Comparison of ENCODE assay signal across 22 cellular contexts in genomic region chr3:195609229-195609628, GRCh38. TPM values are rescaled to one million over a fixed set of nuclear protein-coding genes. Genes with fewer than 3 reads are reported as not detected.
A peak's percentile ranks its signal among the peaks of the same experiment; 100 is the strongest.
DNase-seq lines count a peak whose midpoint lies in the region; ATAC-seq and TF ChIP-seq lines count a peak whose summit lies in the region.
"Had no signal": no experiment of that assay in that cellular context is flagged by ENCODE, and none has a peak within 500 bp of the region (broad histone marks: within the 10 kb centered on the region; RNA-seq: fewer than 3 reads in every experiment).

No MANE protein-coding gene starts in this region.

- no peak for TF ChIP-seq CTCF in activated CD8-positive, alpha-beta T cell treated with anti-CD3 and anti-CD28 coated beads for 36 hours (IDR thresholded peaks at IDR 0.05)
- no peak for TF ChIP-seq CTCF in coronary artery (IDR thresholded peaks at IDR 0.05)

- no peaks in the 10 kb centered on the region for H3K27me3 Mint-ChIP-seq in activated T-cell treated with anti-CD3 and anti-CD28 coated beads, Interleukin-2, amount 50 U/mL, for 24 hours
- no peaks in the 10 kb centered on the region for H3K27me3 Mint-ChIP-seq in activated CD8-positive, alpha-beta T cell treated with anti-CD3 and anti-CD28 coated beads for 36 hours
- no peaks in the 10 kb centered on the region for H3K27me3 Mint-ChIP-seq in stimulated activated naive CD8-positive, alpha-beta T cell treated with anti-CD3 and anti-CD28 coated beads, Interleukin-15, Interleukin-2, amounts not matched to agents 100 ng/mL and 50 ng/mL, for 24 hours
- H3K27me3 Mint-ChIP-seq: progenitor cell of endocrine pancreas had no signal

- POLR2A ChIA-PET in activated CD8-positive, alpha-beta T cell treated with anti-CD3 and anti-CD28 coated beads for 36 hours (lab: Charles Lee): interaction anchor here (1.0 to 1.6 kb wide), 3 partner anchors 13 to 58 kb away, joined by 3 to 7 read pairs (median 4); no protein-coding TSS in a partner anchor

- H3K4me3 ChIP-seq in coronary artery: no peak overlapping the region
- H3K4me3 ChIP-seq: heart left ventricle, K562, lung, thyroid gland had no signal

- CTCF ChIA-PET in activated CD8-positive, alpha-beta T cell treated with anti-CD3 and anti-CD28 coated beads for 36 hours (lab: Charles Lee): interaction anchor here (1.3 to 2.0 kb wide), 4 partner anchors 51 to 927 kb away, joined by 3 to 5 read pairs (median 4); no protein-coding TSS in a partner anchor

- peaks cover 32% of the 10 kb centered on the region for H3K4me1 Mint-ChIP-seq in activated T-cell treated with anti-CD3 and anti-CD28 coated beads, Interleukin-2, amount 50 U/mL, for 24 hours (ENCODE audit: low read depth)
- H3K4me1 Mint-ChIP-seq in activated CD8-positive, alpha-beta T cell treated with anti-CD3 and anti-CD28 coated beads for 36 hours (ENCODE audit: low read depth): peaks cover 27% of the 10 kb centered on the region
- H3K4me1 Mint-ChIP-seq in stimulated activated naive CD8-positive, alpha-beta T cell treated with anti-CD3 and anti-CD28 coated beads, Interleukin-15, Interleukin-2, amounts not matched to agents 100 ng/mL and 50 ng/mL, for 24 hours (ENCODE audit: low read depth): peaks cover 38% of the 10 kb centered on the region

- no peak for DNase-seq in activated T-cell treated with anti-CD3 and anti-CD28 coated beads, Interleukin-2, amount 50 U/mL, for 24 hours
- no peak for DNase-seq in activated T-cell treated with anti-CD3 and anti-CD28 coated beads, Interleukin-2, amount 50 U/mL, for 1 hour
- DNase-seq in activated CD8-positive, alpha-beta T cell treated with anti-CD3 and anti-CD28 coated beads for 36 hours: peak; percentile 69
- DNase-seq in coronary artery (ENCODE audit: low spot score) (peak; percentile 16), NCI-H226 (no peak)
- DNase-seq: amygdala; caudate nucleus; DMS79; heart left ventricle; NCI-H187 treated with DMSO at 0.1 percent for 48 hours; NCI-H446 treated with DMSO at 0.1 percent for 48 hours; small intestine; stimulated activated CD4-positive, alpha-beta T cell treated with anti-CD3 and anti-CD28 coated beads, Interleukin-4, amount 100 ng/mL, for 4 hours; thyroid gland had no signal

- peak overlapping the region; percentile 35 for H3K4me3 Mint-ChIP-seq in activated T-cell treated with anti-CD3 and anti-CD28 coated beads, Interleukin-2, amount 50 U/mL, for 24 hours
- H3K4me3 Mint-ChIP-seq in activated CD8-positive, alpha-beta T cell treated with anti-CD3 and anti-CD28 coated beads for 36 hours: no peak overlapping the region
- H3K4me3 Mint-ChIP-seq in stimulated activated naive CD8-positive, alpha-beta T cell treated with anti-CD3 and anti-CD28 coated beads, Interleukin-15, Interleukin-2, amounts not matched to agents 100 ng/mL and 50 ng/mL, for 24 hours: peak overlapping the region; percentile 57

- peak overlapping the region; percentile 39 for H3K27ac Mint-ChIP-seq in activated T-cell treated with anti-CD3 and anti-CD28 coated beads, Interleukin-2, amount 50 U/mL, for 24 hours
- peak overlapping the region; percentile 66 for H3K27ac Mint-ChIP-seq in activated CD8-positive, alpha-beta T cell treated with anti-CD3 and anti-CD28 coated beads for 36 hours
- peak overlapping the region; percentile 77 for H3K27ac Mint-ChIP-seq in stimulated activated naive CD8-positive, alpha-beta T cell treated with anti-CD3 and anti-CD28 coated beads, Interleukin-15, Interleukin-2, amounts not matched to agents 100 ng/mL and 50 ng/mL, for 24 hours
- H3K27ac Mint-ChIP-seq: progenitor cell of endocrine pancreas had no signal

- peaks cover 19% of the 10 kb centered on the region for H3K36me3 Mint-ChIP-seq in activated T-cell treated with anti-CD3 and anti-CD28 coated beads, Interleukin-2, amount 50 U/mL, for 24 hours (ENCODE audit: low read depth)
- H3K36me3 Mint-ChIP-seq in activated CD8-positive, alpha-beta T cell treated with anti-CD3 and anti-CD28 coated beads for 36 hours (ENCODE audit: low read depth): peaks cover 21% of the 10 kb centered on the region
- peaks cover 13% of the 10 kb centered on the region for H3K36me3 Mint-ChIP-seq in stimulated activated naive CD8-positive, alpha-beta T cell treated with anti-CD3 and anti-CD28 coated beads, Interleukin-15, Interleukin-2, amounts not matched to agents 100 ng/mL and 50 ng/mL, for 24 hours (ENCODE audit: low read depth)

- peak; percentile 89 for ATAC-seq in activated CD8-positive, alpha-beta T cell treated with anti-CD3 and anti-CD28 coated beads for 36 hours
- ATAC-seq in GM19452 (IDR thresholded peaks at IDR 0.05; ENCODE audit: unreplicated experiment) (no peak), GM21367 (IDR thresholded peaks at IDR 0.05; ENCODE audit: unreplicated experiment) (no peak)
- ATAC-seq: heart left ventricle, K562 had no signal

- peaks cover 34% of the 10 kb centered on the region for H3K9me3 Mint-ChIP-seq in activated T-cell treated with anti-CD3 and anti-CD28 coated beads, Interleukin-2, amount 50 U/mL, for 24 hours
- H3K9me3 Mint-ChIP-seq in activated CD8-positive, alpha-beta T cell treated with anti-CD3 and anti-CD28 coated beads for 36 hours: peaks cover 27% of the 10 kb centered on the region
- peaks cover 16% of the 10 kb centered on the region for H3K9me3 Mint-ChIP-seq in stimulated activated naive CD8-positive, alpha-beta T cell treated with anti-CD3 and anti-CD28 coated beads, Interleukin-15, Interleukin-2, amounts not matched to agents 100 ng/mL and 50 ng/mL, for 24 hours

- intact Hi-C loops in activated CD8-positive, alpha-beta T cell treated with anti-CD3 and anti-CD28 coated beads for 36 hours (cut with micrococcal nuclease): no loop called here

- H3K27ac ChIP-seq in coronary artery: no peak overlapping the region
- H3K27ac ChIP-seq: C4-2B, heart left ventricle, RWPE1, thyroid gland had no signal

RNA-seq across cellular contexts. Expression of gene APOD, which starts 25.5 kb away (rescaled TPM):
- total RNA-seq in activated CD8-positive, alpha-beta T cell treated with anti-CD3 and anti-CD28 coated beads for 36 hours: not detected
- total RNA-seq: progenitor cell of endocrine pancreas had no signal

Comparison
In these comparisons a context has a peak if more than half of its experiments do, and no peak if none do; other contexts are left out.
1. DNase-seq: peak in activated CD8-positive, alpha-beta T cell treated with anti-CD3 and anti-CD28 coated beads for 36 hours (single experiment) and coronary artery (single experiment); none in activated T-cell treated with anti-CD3 and anti-CD28 coated beads, Interleukin-2, amount 50 U/mL, for 24 hours (single experiment), activated T-cell treated with anti-CD3 and anti-CD28 coated beads, Interleukin-2, amount 50 U/mL, for 1 hour (single experiment) and NCI-H226 (single experiment).
2. Peak in every context shown above with its lines, with median percentiles within 50 percentile points of each other: H3K27ac Mint-ChIP-seq.